8 cellular contexts compared by ENCODE assay signal in the genomic region with DNA sequence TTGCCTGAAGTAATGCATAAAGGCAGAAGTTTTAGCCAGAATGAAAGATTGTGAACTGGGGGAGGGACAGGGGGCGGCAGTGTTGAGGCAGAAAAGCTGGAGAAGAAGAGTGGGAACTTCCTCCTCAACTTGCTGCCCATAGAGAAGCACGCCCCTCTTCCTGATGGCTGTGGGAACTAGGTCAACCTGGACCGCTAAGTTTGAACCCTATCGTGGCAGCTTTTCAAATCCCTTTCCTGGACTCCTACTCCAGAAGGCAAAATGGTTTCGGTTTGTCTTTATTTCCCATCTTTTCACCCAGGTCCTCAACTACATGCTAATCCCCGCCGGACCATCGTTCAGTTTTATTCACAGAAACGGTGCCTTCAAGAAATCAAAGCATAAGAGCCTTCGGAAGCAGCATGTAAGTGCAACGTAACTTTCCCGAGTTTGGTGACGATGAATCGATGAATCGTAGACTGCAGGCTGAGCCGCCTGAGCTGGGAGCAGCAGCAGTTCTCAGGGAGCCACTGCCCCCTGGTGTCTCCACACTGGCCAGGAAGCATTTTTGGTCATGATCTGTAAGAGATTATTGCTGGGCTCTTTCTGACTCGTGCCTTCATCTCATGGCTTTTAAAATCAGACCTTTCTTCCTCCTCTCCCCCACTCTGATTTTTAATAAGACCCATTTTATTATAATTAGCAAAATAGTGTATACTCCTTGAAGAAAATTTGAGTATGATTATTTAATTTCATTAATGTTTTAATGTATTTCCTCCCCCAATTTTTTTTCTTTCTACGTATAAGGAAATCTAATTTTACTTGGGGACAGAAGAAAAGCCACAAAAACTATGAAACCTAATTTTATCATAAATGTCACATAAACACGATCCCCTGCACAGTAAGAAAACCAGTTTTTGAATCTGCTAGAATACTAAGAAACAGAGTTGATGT. TPM values are rescaled to one million over a fixed set of nuclear protein-coding genes. Genes with fewer than 3 reads are reported as not detected.
DNase-seq lines count a peak whose midpoint lies in the region; ATAC-seq, FAIRE-seq and TF ChIP-seq lines count a peak whose summit lies in the region.

No MANE protein-coding gene starts in this region.

- peak overlapping the region; percentile 50 for H3K27ac Mint-ChIP-seq in T-helper 2 cell treated with Interferon-gamma antibody and Interleukin-4, amounts not matched to agents 5 μg/mL and 100 μg/mL, for 36 hours

- H2AFZ ChIP-seq in hepatocyte: peak overlapping the region; percentile 82

- peaks cover 8% of the 10 kb centered on the region for H3K4me1 ChIP-seq in hepatocyte (ENCODE audit: insufficient read depth)

- WGBS in hepatocyte (ENCODE audit: low lambda C conversion rate, missing lambda C conversion rate): 13% methylated on average over 19 of the region's 19 CpGs

- H3K9me2 ChIP-seq in hepatocyte (replicated peaks; ENCODE audit: insufficient read depth): no peaks in the 10 kb centered on the region

- H3K4me1 Mint-ChIP-seq in T-helper 2 cell treated with Interferon-gamma antibody and Interleukin-4, amounts not matched to agents 5 μg/mL and 100 μg/mL, for 36 hours (ENCODE audit: low read depth): peaks cover 24% of the 10 kb centered on the region

- no peak for TF ChIP-seq POLR2A in GM12892 (IDR thresholded peaks at IDR 0.05; ENCODE audit: low read depth, low read length)

- no peaks in the 10 kb centered on the region for H3K9me3 Mint-ChIP-seq in T-helper 2 cell treated with Interferon-gamma antibody and Interleukin-4, amounts not matched to agents 5 μg/mL and 100 μg/mL, for 36 hours

- no peaks in the 10 kb centered on the region for H3K36me3 Mint-ChIP-seq in T-helper 2 cell treated with Interferon-gamma antibody and Interleukin-4, amounts not matched to agents 5 μg/mL and 100 μg/mL, for 36 hours (ENCODE audit: low read depth)

- H3K27me3 ChIP-seq in hepatocyte: no peaks in the 10 kb centered on the region

- peak overlapping the region; percentile 65 for H3K27ac ChIP-seq in hepatocyte

- FAIRE-seq in GM12892 (lab: Jason Lieb, UNC): peak; percentile 97

- H3K4me3 Mint-ChIP-seq in T-helper 2 cell treated with Interferon-gamma antibody and Interleukin-4, amounts not matched to agents 5 μg/mL and 100 μg/mL, for 36 hours: peak overlapping the region; percentile 92

- no peaks in the 10 kb centered on the region for H4K20me1 ChIP-seq in hepatocyte (ENCODE audit: insufficient read depth, poor library complexity, severe bottlenecking)

- ATAC-seq in HG02884 (IDR thresholded peaks at IDR 0.05; ENCODE audit: unreplicated experiment) (peak; percentile 86), HG03108 (IDR thresholded peaks at IDR 0.05; ENCODE audit: unreplicated experiment) (no peak)

- DNase-seq in GM12892 (ENCODE audit: insufficient read length): peak; percentile 37
- peak; percentile 27 for DNase-seq in NCI-H146 treated with DMSO at 0.1 percent for 48 hours (lab: John Stamatoyannopoulos, UW; ENCODE audit: unreplicated experiment)
- DNase-seq in T-helper 2 cell treated with Interferon-gamma antibody and Interleukin-4, amounts not matched to agents 5 μg/mL and 100 μg/mL, for 36 hours (ENCODE audit: low spot score): peak; percentile 79
- DNase-seq in astrocyte of the cerebellum (ENCODE audit: low read depth): peak; percentile 85
- peak; percentile 92 for DNase-seq in hepatocyte (ENCODE audit: low spot score)
- DNase-seq in retina: peak; percentile 87

- H3K9me3 ChIP-seq in hepatocyte (ENCODE audit: low read depth): no peaks in the 10 kb centered on the region

- peak; percentile 95 for TF ChIP-seq CTCF in astrocyte of the cerebellum (IDR thresholded peaks at IDR 0.05; ENCODE audit: low read depth, low read length, missing control alignments)
- peak; percentile 93 for TF ChIP-seq CTCF in hepatocyte (IDR thresholded peaks at IDR 0.05; ENCODE audit: poor library complexity)

- peaks cover 30% of the 10 kb centered on the region for H3K27me3 Mint-ChIP-seq in T-helper 2 cell treated with Interferon-gamma antibody and Interleukin-4, amounts not matched to agents 5 μg/mL and 100 μg/mL, for 36 hours (ENCODE audit: low read depth)

- in situ Hi-C loops in astrocyte of the cerebellum (cut with HindIII; ENCODE audit: low sequenced_read_pairs): no loop called here

- H3K4me3 ChIP-seq in astrocyte of the cerebellum (ENCODE audit: low read depth, low read length) (peak overlapping the region; percentile 56), hepatocyte (peak overlapping the region; percentile 35)

- H3K4me2 ChIP-seq in hepatocyte: peak overlapping the region; percentile 73

- no peaks in the 10 kb centered on the region for H3K36me3 ChIP-seq in hepatocyte (replicated peaks; ENCODE audit: insufficient read depth, low read depth)

- no peaks in the 10 kb centered on the region for H3K79me2 ChIP-seq in hepatocyte

RNA-seq across cellular contexts. Expression of gene SPINK2, which starts 21.4 kb away (rescaled TPM):
- polyA plus RNA-seq in GM12892 (2012; ENCODE audit: missing spikeins): not detected
- not detected in 2 replicates for total RNA-seq in hepatocyte
- polyA plus RNA-seq in hepatocyte: 0.77 TPM in 1 of 2 replicates, not detected in the other

Comparison
In these comparisons a context has a peak if more than half of its experiments do, and no peak if none do; other contexts are left out.
1. DNase-seq: peak in every context shown above with its lines; median percentile 92 in hepatocyte; 87 in retina; 85 in astrocyte of the cerebellum; 79 in T-helper 2 cell treated with Interferon-gamma antibody and Interleukin-4, amounts not matched to agents 5 μg/mL and 100 μg/mL, for 36 hours; 37 in GM12892; 27 in NCI-H146 treated with DMSO at 0.1 percent for 48 hours.